Comparison of ENCODE assay signal across 26 cellular contexts in genomic region chr7:145293793-145294153, GRCh38.
"Had no signal": no experiment of that assay in that cellular context is flagged by ENCODE, and none has a peak within 500 bp of the region (broad histone marks: within the 10 kb centered on the region; RNA-seq: fewer than 3 reads in every experiment).

No MANE protein-coding gene starts in this region.

- ATAC-seq: activated CD8-positive, alpha-beta memory T cell treated with anti-CD3 and anti-CD28 coated beads, Interleukin-2, amount 10 ng/mL, durations not matched to agents 7 days and 5 days; activated naive CD4-positive, alpha-beta T cell treated with anti-CD3 and anti-CD28 coated beads, Interleukin-2, amount 50 U/mL, for 72 hours; activated naive CD8-positive, alpha-beta T cell treated with anti-CD3 and anti-CD28 coated beads, Interleukin-2, amount 50 U/mL, for 24 hours; body of pancreas; K562; T-cell had no signal

- H3K27me3 Mint-ChIP-seq: activated B cell treated with CpG ODN at 0.5 μM for 24 hours; activated CD4-positive, alpha-beta T cell treated with anti-CD3 and anti-CD28 coated beads, Interleukin-2, amount 10 ng/mL, durations not matched to agents 24 days and 14 days; activated CD8-positive, alpha-beta memory T cell treated with anti-CD3 and anti-CD28 coated beads, Interleukin-2, amount 10 ng/mL, durations not matched to agents 7 days and 5 days; activated naive CD8-positive, alpha-beta T cell treated with anti-CD3 and anti-CD28 coated beads, Interleukin-2, amount 50 U/mL, for 24 hours; activated T-cell treated with anti-CD3 and anti-CD28 coated beads, Interleukin-2, amount 50 U/mL, for 24 hours; central memory CD8-positive, alpha-beta T cell; T-cell had no signal

- H3K4me3 Mint-ChIP-seq: activated B cell treated with CpG ODN at 0.5 μM for 24 hours; activated CD4-positive, alpha-beta T cell treated with anti-CD3 and anti-CD28 coated beads, Interleukin-2, amount 10 ng/mL, durations not matched to agents 24 days and 14 days; activated CD8-positive, alpha-beta memory T cell treated with anti-CD3 and anti-CD28 coated beads, Interleukin-2, amount 10 ng/mL, durations not matched to agents 7 days and 5 days; activated naive CD8-positive, alpha-beta T cell treated with anti-CD3 and anti-CD28 coated beads, Interleukin-2, amount 50 U/mL, for 24 hours; activated T-cell treated with anti-CD3 and anti-CD28 coated beads, Interleukin-2, amount 50 U/mL, for 24 hours; central memory CD8-positive, alpha-beta T cell; T-cell had no signal

- H3K36me3 Mint-ChIP-seq: activated CD8-positive, alpha-beta memory T cell treated with anti-CD3 and anti-CD28 coated beads, Interleukin-2, amount 10 ng/mL, durations not matched to agents 7 days and 5 days; activated naive CD4-positive, alpha-beta T cell treated with anti-CD3 and anti-CD28 coated beads, Interleukin-2, amount 50 U/mL, for 72 hours; T-cell had no signal

- H3K4me1 Mint-ChIP-seq: activated B cell treated with CpG ODN at 0.5 μM for 24 hours; activated CD4-positive, alpha-beta T cell treated with anti-CD3 and anti-CD28 coated beads, Interleukin-2, amount 10 ng/mL, durations not matched to agents 24 days and 14 days; activated CD8-positive, alpha-beta memory T cell treated with anti-CD3 and anti-CD28 coated beads, Interleukin-2, amount 10 ng/mL, durations not matched to agents 7 days and 5 days; activated naive CD8-positive, alpha-beta T cell treated with anti-CD3 and anti-CD28 coated beads, Interleukin-2, amount 50 U/mL, for 24 hours; central memory CD8-positive, alpha-beta T cell; T-cell had no signal

- H3K9me3 Mint-ChIP-seq: activated CD4-positive, alpha-beta T cell treated with anti-CD3 and anti-CD28 coated beads, Interleukin-2, amount 10 ng/mL, durations not matched to agents 24 days and 14 days; activated T-cell treated with anti-CD3 and anti-CD28 coated beads, Interleukin-2, amount 50 U/mL, for 24 hours had no signal

- DNase-seq: activated B cell treated with CpG ODN at 0.5 μM for 24 hours; activated CD4-positive, alpha-beta T cell treated with anti-CD3 and anti-CD28 coated beads for 1 hour; activated CD4-positive, alpha-beta T cell treated with anti-CD3 and anti-CD28 coated beads, Interleukin-2, amount 10 ng/mL, durations not matched to agents 24 days and 14 days; activated CD4-positive, alpha-beta T cell treated with anti-CD3 and anti-CD28 coated beads, Interleukin-2, amount 50 U/mL, for 48 hours; activated CD8-positive, alpha-beta memory T cell treated with anti-CD3 and anti-CD28 coated beads, Interleukin-2, amount 10 ng/mL, durations not matched to agents 7 days and 5 days; activated effector memory CD4-positive, alpha-beta T cell treated with anti-CD3 and anti-CD28 coated beads, Interleukin-2, amount 50 U/mL, for 16 hours; activated naive CD4-positive, alpha-beta T cell treated with Interleukin-2 at 50 U/mL for 16 hours; activated naive CD8-positive, alpha-beta T cell treated with anti-CD3 and anti-CD28 coated beads, Interleukin-2, amount 50 U/mL, for 24 hours; activated T-cell treated with anti-CD3 and anti-CD28 coated beads, Interleukin-2, amount 50 U/mL, for 24 hours; amniotic stem cell; body of pancreas; Karpas-422; NCI-H1048; NCI-H146; NCI-H2029 treated with DMSO at 0.1 percent for 48 hours; NCI-H446; NCI-H524 treated with DMSO at 0.1 percent for 48 hours; NCI-H774; Peyer's patch; SIG-M5; T-cell; T-helper 2 cell; T1000 had no signal

- H3K27ac Mint-ChIP-seq: activated B cell treated with CpG ODN at 0.5 μM for 24 hours; activated CD4-positive, alpha-beta T cell treated with anti-CD3 and anti-CD28 coated beads, Interleukin-2, amount 10 ng/mL, durations not matched to agents 24 days and 14 days; activated CD8-positive, alpha-beta memory T cell treated with anti-CD3 and anti-CD28 coated beads, Interleukin-2, amount 10 ng/mL, durations not matched to agents 7 days and 5 days; activated naive CD4-positive, alpha-beta T cell treated with anti-CD3 and anti-CD28 coated beads, Interleukin-2, amount 50 U/mL, for 72 hours; activated naive CD8-positive, alpha-beta T cell treated with anti-CD3 and anti-CD28 coated beads, Interleukin-2, amount 50 U/mL, for 24 hours; activated T-cell treated with anti-CD3 and anti-CD28 coated beads, Interleukin-2, amount 50 U/mL, for 24 hours; T-cell had no signal
